Comparison of ENCODE assay signal across 11 cellular contexts in the genomic region with DNA sequence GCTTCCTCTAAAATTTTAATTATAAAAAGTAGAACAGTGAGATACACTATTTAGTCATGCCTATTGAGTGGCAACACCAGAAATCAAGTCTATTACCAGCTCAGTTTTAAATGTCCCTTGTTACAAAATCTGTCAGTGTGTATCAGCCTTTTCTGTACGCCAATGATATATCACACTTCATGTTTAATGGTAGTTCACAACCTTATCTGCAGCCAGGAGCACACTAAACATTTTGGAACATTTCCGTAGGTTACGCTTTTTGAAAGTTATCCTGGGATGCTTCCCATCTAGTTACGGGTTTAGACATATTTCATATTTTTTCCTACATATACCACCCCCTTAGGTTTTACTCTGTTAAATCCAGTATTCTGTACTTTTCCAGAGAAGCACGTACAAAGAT. TPM values are rescaled to one million over a fixed set of nuclear protein-coding genes. Genes with fewer than 3 reads are reported as not detected.
A peak's percentile ranks its signal among the peaks of the same experiment; 100 is the strongest.
DNase-seq lines count a peak whose midpoint lies in the region; ATAC-seq and TF ChIP-seq lines count a peak whose summit lies in the region.
"Had no signal": no experiment of that assay in that cellular context is flagged by ENCODE, and none has a peak within 500 bp of the region (broad histone marks: within the 10 kb centered on the region; RNA-seq: fewer than 3 reads in every experiment).

No MANE protein-coding gene starts in this region.

- H3K27me3 Mint-ChIP-seq in activated CD4-positive, alpha-beta memory T cell treated with anti-CD3 and anti-CD28 coated beads, Interleukin-2, amount 10 ng/mL, durations not matched to agents 7 days and 5 days: no peaks in the 10 kb centered on the region

- H3K4me3 ChIP-seq in ACC112 (ENCODE audit: low read depth, low read length): peak overlapping the region; percentile 3; the same call in 1 of the 2 replicates
- H3K4me3 ChIP-seq in GM12865 (ENCODE audit: low read depth, low read length): peak overlapping the region; percentile 80; the same call in 1 of the 2 replicates
- peak overlapping the region; percentile 100 for H3K4me3 ChIP-seq in iPS-20b (ENCODE audit: low read length)
- H3K4me3 ChIP-seq: SJCRH30 had no signal

- POLR2A ChIA-PET in activated CD4-positive, alpha-beta memory T cell treated with anti-CD3 and anti-CD28 coated beads, Interleukin-2, amount 10 ng/mL, durations not matched to agents 7 days and 5 days (lab: Charles Lee): interaction anchor here (0.6 to 13.1 kb wide), 11 partner anchors 8 to 159 kb away, joined by 3 to 406 read pairs (median 9); a partner anchor contains a TSS

- H3K4me3 Mint-ChIP-seq in activated CD4-positive, alpha-beta memory T cell treated with anti-CD3 and anti-CD28 coated beads, Interleukin-2, amount 10 ng/mL, durations not matched to agents 7 days and 5 days: peak overlapping the region; percentile 94

- peaks cover 97% of the 10 kb centered on the region for H3K36me3 Mint-ChIP-seq in activated CD4-positive, alpha-beta memory T cell treated with anti-CD3 and anti-CD28 coated beads, Interleukin-2, amount 10 ng/mL, durations not matched to agents 7 days and 5 days (ENCODE audit: low read depth)

- peaks cover 68% of the 10 kb centered on the region for H3K4me1 Mint-ChIP-seq in activated CD4-positive, alpha-beta memory T cell treated with anti-CD3 and anti-CD28 coated beads, Interleukin-2, amount 10 ng/mL, durations not matched to agents 7 days and 5 days

- H3K4me1 ChIP-seq in ACC112 (ENCODE audit: control insufficient read depth, insufficient read depth, low read length, unreplicated experiment) (peaks cover 35% of the 10 kb centered on the region), iPS-20b (ENCODE audit: insufficient read depth, low read length) (peaks cover 10% of the 10 kb centered on the region; the same call in 1 of the 2 replicates)

- H3K9me3 Mint-ChIP-seq in activated CD4-positive, alpha-beta memory T cell treated with anti-CD3 and anti-CD28 coated beads, Interleukin-2, amount 10 ng/mL, durations not matched to agents 7 days and 5 days: no peaks in the 10 kb centered on the region

- no peak for TF ChIP-seq CTCF in GM12865 (IDR thresholded peaks at IDR 0.05; ENCODE audit: insufficient read depth, low read depth, low read length, missing control alignments)

- no peak overlapping the region for H2AFZ ChIP-seq in ACC112 (ENCODE audit: low read length, unreplicated experiment)

- H3K27ac Mint-ChIP-seq in activated CD4-positive, alpha-beta memory T cell treated with anti-CD3 and anti-CD28 coated beads, Interleukin-2, amount 10 ng/mL, durations not matched to agents 7 days and 5 days: peak overlapping the region; percentile 75

- H3K79me2 ChIP-seq in ACC112 (ENCODE audit: control insufficient read depth, insufficient read depth, low read length, unreplicated experiment): peaks cover 90% of the 10 kb centered on the region

- no peaks in the 10 kb centered on the region for H3K9me3 ChIP-seq in iPS-20b (ENCODE audit: insufficient read depth, low read depth, low read length)
- H3K9me3 ChIP-seq: SJCRH30 had no signal

- H3K27ac ChIP-seq in ACC112 (ENCODE audit: low read depth, low read length) (no peak overlapping the region), iPS-20b (ENCODE audit: low read length) (no peak overlapping the region)
- H3K27ac ChIP-seq: SJCRH30 had no signal

- H3K27me3 ChIP-seq in ACC112 (ENCODE audit: insufficient read depth, low read length): no peaks in the 10 kb centered on the region
- H3K27me3 ChIP-seq in iPS-20b (ENCODE audit: insufficient read depth, low read length): no peaks in the 10 kb centered on the region
- H3K27me3 ChIP-seq: SJCRH30 had no signal

- no peak for DNase-seq in GM12865 (ENCODE audit: low read depth)
- DNase-seq in activated CD4-positive, alpha-beta memory T cell treated with anti-CD3 and anti-CD28 coated beads, Interleukin-2, amount 10 ng/mL, durations not matched to agents 7 days and 5 days: no peak
- no peak for DNase-seq in stimulated activated CD4-positive, alpha-beta T cell treated with anti-CD3 and anti-CD28 coated beads, Interleukin-15, amount 100 ng/mL, for 24 hours
- DNase-seq in sciatic nerve (ENCODE audit: low spot score): no peak
- no peak for DNase-seq in SHP77 treated with DMSO at 0.1 percent for 48 hours (lab: John Stamatoyannopoulos, UW)
- DNase-seq: IMR-90; SJCRH30; stimulated activated CD8-positive, alpha-beta memory T cell treated with anti-CD3 and anti-CD28 coated beads, Interleukin-4, amount 100 ng/mL, for 48 hours had no signal

- no peak overlapping the region for H3K9ac ChIP-seq in iPS-20b (ENCODE audit: low read depth, low read length)

- intact Hi-C loops in sciatic nerve (cut with DNase I): no loop called here

- H3K36me3 ChIP-seq in ACC112 (ENCODE audit: insufficient read depth, low read length) (peaks cover 84% of the 10 kb centered on the region), iPS-20b (ENCODE audit: insufficient read depth, low read depth, low read length) (peaks cover 99% of the 10 kb centered on the region)

- CTCF ChIA-PET in activated CD4-positive, alpha-beta memory T cell treated with anti-CD3 and anti-CD28 coated beads, Interleukin-2, amount 10 ng/mL, durations not matched to agents 7 days and 5 days (lab: Charles Lee): interaction anchor here (0.6 to 4.1 kb wide), 11 partner anchors 13 to 302 kb away, joined by 3 to 20 read pairs (median 4); a partner anchor contains a TSS

- ATAC-seq in sciatic nerve (no peak), HG03135 (IDR thresholded peaks at IDR 0.05; ENCODE audit: unreplicated experiment) (no peak)

RNA-seq across cellular contexts. Expression of a gene that starts 5.4 kb away (rescaled TPM):
- total RNA-seq in activated CD4-positive, alpha-beta memory T cell treated with anti-CD3 and anti-CD28 coated beads, Interleukin-2, amount 10 ng/mL, durations not matched to agents 7 days and 5 days: 100 to 1,000 TPM; 696 to 705 TPM
- 377 TPM for total RNA-seq in sciatic nerve

RNA-seq across cellular contexts. Expression of a gene that starts 6.4 kb away (rescaled TPM):
- 100 to 1,000 TPM; 214 to 215 TPM for total RNA-seq in activated CD4-positive, alpha-beta memory T cell treated with anti-CD3 and anti-CD28 coated beads, Interleukin-2, amount 10 ng/mL, durations not matched to agents 7 days and 5 days
- 77.4 TPM for total RNA-seq in sciatic nerve

RNA-seq across cellular contexts. Expression of a gene that starts 43.2 kb away (rescaled TPM):
- total RNA-seq in activated CD4-positive, alpha-beta memory T cell treated with anti-CD3 and anti-CD28 coated beads, Interleukin-2, amount 10 ng/mL, durations not matched to agents 7 days and 5 days: 10 to 100 TPM; 21.5 to 24.0 TPM
- 3.8 TPM for total RNA-seq in sciatic nerve
- total RNA-seq: SJCRH30 had no signal

Comparison
In these comparisons a context has a peak if more than half of its experiments do, and no peak if none do; other contexts are left out.
1. H3K4me3 ChIP-seq: peak in every context shown above with its lines; median percentile 100 in iPS-20b; 80 in GM12865; 3 in ACC112.